ENCODE assay signal across 1 cellular context in genomic region chr17:81711814-81712467, GRCh38.
A peak's percentile ranks its signal among the peaks of the same experiment; 100 is the strongest.
TF ChIP-seq lines count a peak whose summit lies in the region.

Gene SLC25A10 (plus strand): TSS chr17:81712284. CDS start chr17:81712427, 143 bp downstream.

TF ChIP-seq in HepG2, 621 proteins besides CTCF, POLR2A, EP300 and RAD21 (continued from another document and continues in another):
- TF ChIP-seq ZBTB26 (CRISPR knock-in tag; IDR thresholded peaks at IDR 0.05; ENCODE audit: borderline replicate concordance) (peak; percentile 95), ZNF432 (CRISPR knock-in tag; IDR thresholded peaks at IDR 0.05; ENCODE audit: borderline replicate concordance) (0 out of 2 replicates have a peak, but pooled peaks have one; percentile 31), NR3C1 (CRISPR knock-in tag; IDR thresholded peaks at IDR 0.05) (no peak), XBP1 (CRISPR knock-in tag; IDR thresholded peaks at IDR 0.05) (peak; percentile 94), ZNF879 (CRISPR knock-in tag; IDR thresholded peaks at IDR 0.05) (peak; percentile 99), ZNF407 (CRISPR knock-in tag; IDR thresholded peaks at IDR 0.05; ENCODE audit: not compliant biosample characterization) (peak; percentile 96), PAF1 (CRISPR knock-in tag; IDR thresholded peaks at IDR 0.05) (no peak), KDM6A (CRISPR knock-in tag; IDR thresholded peaks at IDR 0.05; ENCODE audit: low read depth) (peak; percentile 85), SMAD1 (CRISPR knock-in tag; IDR thresholded peaks at IDR 0.05; ENCODE audit: borderline replicate concordance, low read depth) (peak; percentile 99), TCF12 (IDR thresholded peaks at IDR 0.05) (no peak), TCF12 (CRISPR knock-in tag; IDR thresholded peaks at IDR 0.05) (peak; percentile 93; the same call in 1 of the 2 replicates), DDIT3 (CRISPR knock-in tag; IDR thresholded peaks at IDR 0.05) (peak; percentile 78; the same call in 1 of the 2 replicates), ZNF256 (CRISPR knock-in tag; conservative IDR thresholded peaks at IDR 0.05) (peak; percentile 97), SP4 (CRISPR knock-in tag; IDR thresholded peaks at IDR 0.05) (peak; percentile 86), ZBTB33 (CRISPR knock-in tag; IDR thresholded peaks at IDR 0.05) (peak; percentile 85), ZSCAN5A (CRISPR knock-in tag; IDR thresholded peaks at IDR 0.05; ENCODE audit: borderline replicate concordance) (peak; percentile 93; the same call in 1 of the 2 replicates), ZNF557 (CRISPR knock-in tag; IDR thresholded peaks at IDR 0.05) (peak; percentile 99), RORA (CRISPR knock-in tag; IDR thresholded peaks at IDR 0.05) (peak; percentile 97; the same call in 1 of the 2 replicates), ZNF329 (CRISPR knock-in tag; IDR thresholded peaks at IDR 0.05; ENCODE audit: low read depth) (peak; percentile 90), ZNF691 (CRISPR knock-in tag; IDR thresholded peaks at IDR 0.05; ENCODE audit: borderline replicate concordance, low read depth) (peak; percentile 95), GMEB2 (CRISPR knock-in tag; IDR thresholded peaks at IDR 0.05; ENCODE audit: low read depth) (peak; percentile 57; the same call in 1 of the 2 replicates), ISL2 (CRISPR knock-in tag; IDR thresholded peaks at IDR 0.05) (peak; percentile 74; the same call in 1 of the 2 replicates), POGK (CRISPR knock-in tag; conservative IDR thresholded peaks at IDR 0.05) (peak; percentile 97), ZNF530 (CRISPR knock-in tag; IDR thresholded peaks at IDR 0.05; ENCODE audit: low read depth) (peak; percentile 96), ZNF33A (CRISPR knock-in tag; IDR thresholded peaks at IDR 0.05; ENCODE audit: borderline replicate concordance) (no peak), ZSCAN12 (CRISPR knock-in tag; IDR thresholded peaks at IDR 0.05) (peak; percentile 99), HNF4G (IDR thresholded peaks at IDR 0.05; ENCODE audit: borderline replicate concordance, low read depth, low read length) (peak; percentile 44; the same call in 1 of the 2 replicates), HNF4G (CRISPR knock-in tag; IDR thresholded peaks at IDR 0.05; ENCODE audit: borderline replicate concordance, low read depth) (peak; percentile 90; the same call in 1 of the 2 replicates), ZNF770 (CRISPR knock-in tag; IDR thresholded peaks at IDR 0.05) (peak; percentile 80), ZNF724P (CRISPR knock-in tag; IDR thresholded peaks at IDR 0.05; ENCODE audit: borderline replicate concordance) (peak; percentile 95), MBD4 (IDR thresholded peaks at IDR 0.05; ENCODE audit: borderline replicate concordance, low read length) (no peak), ZNF234 (CRISPR knock-in tag; conservative IDR thresholded peaks at IDR 0.05) (peak; percentile 87; the same call in 1 of the 2 replicates), EEA1 (CRISPR knock-in tag; IDR thresholded peaks at IDR 0.05; ENCODE audit: borderline replicate concordance) (peak; percentile 97; the same call in 1 of the 2 replicates), ATM (IDR thresholded peaks at IDR 0.05; ENCODE audit: borderline replicate concordance) (no peak), TBP (CRISPR knock-in tag; IDR thresholded peaks at IDR 0.05) (0 out of 2 replicates have a peak, but pooled peaks have one; percentile 34), RBFOX2 (IDR thresholded peaks at IDR 0.05; ENCODE audit: low read depth, low read length) (peak; percentile 78)
